In genomic region chr2:205965707-205966106, GRCh38 we compare ENCODE assay signal across 20 cellular contexts.
A peak's percentile ranks its signal among the peaks of the same experiment; 100 is the strongest.
DNase-seq lines count a peak whose midpoint lies in the region; ATAC-seq, FAIRE-seq and TF ChIP-seq lines count a peak whose summit lies in the region.
"Had no signal": no experiment of that assay in that cellular context is flagged by ENCODE, and none has a peak within 500 bp of the region (broad histone marks: within the 10 kb centered on the region; RNA-seq: fewer than 3 reads in every experiment).

No MANE protein-coding gene starts in this region.

- H3K36me3 Mint-ChIP-seq in glutamatergic neuron (ENCODE audit: unreplicated experiment) = no peaks in the 10 kb centered on the region
- no peaks in the 10 kb centered on the region for H3K36me3 Mint-ChIP-seq in progenitor cell of endocrine pancreas (ENCODE audit: insufficient read depth)
- H3K36me3 Mint-ChIP-seq: CD4-positive, CD25-positive, alpha-beta regulatory T cell had no signal

- FAIRE-seq in GM12878 (lab: Jason Lieb, UNC) = no peak

- H3K27ac Mint-ChIP-seq in glutamatergic neuron (ENCODE audit: unreplicated experiment) = peak overlapping the region; percentile 49
- no peak overlapping the region for H3K27ac Mint-ChIP-seq in progenitor cell of endocrine pancreas
- H3K27ac Mint-ChIP-seq: B cell; CD4-positive, CD25-positive, alpha-beta regulatory T cell had no signal

- intact Hi-C loops in GM12878 (cut with micrococcal nuclease; ENCODE audit: unreplicated experiment) = no loop called here

- TF ChIP-seq EP300 in GM12878 (IDR thresholded peaks at IDR 0.05; ENCODE audit: borderline replicate concordance in 1 of 2, control insufficient read depth in 1 of 2, low read depth in 2 of 2, low read length in 2 of 2) = no peak

- H3K4me1 Mint-ChIP-seq in glutamatergic neuron (ENCODE audit: low read depth, unreplicated experiment) (peaks cover 2% of the 10 kb centered on the region), progenitor cell of endocrine pancreas (ENCODE audit: low read depth) (peaks cover 10% of the 10 kb centered on the region)
- H3K4me1 Mint-ChIP-seq: B cell; CD4-positive, CD25-positive, alpha-beta regulatory T cell had no signal

- TF ChIP-seq CTCF in GM12878 (IDR thresholded peaks at IDR 0.05 in 2 of 3, conservative IDR thresholded peaks at IDR 0.05 in 1 of 3; ENCODE audit: control insufficient read depth in 2 of 3, extremely low read depth in 1 of 3, insufficient read depth in 1 of 3, low read depth in 3 of 3, low read length in 3 of 3) = no peak
- no peak for TF ChIP-seq CTCF in glutamatergic neuron (IDR thresholded peaks at IDR 0.05; ENCODE audit: partially characterized antibody, unreplicated experiment)
- TF ChIP-seq CTCF in progenitor cell of endocrine pancreas (IDR thresholded peaks at IDR 0.05; ENCODE audit: unreplicated experiment) = no peak

- H3K27me3 Mint-ChIP-seq in glutamatergic neuron (ENCODE audit: unreplicated experiment) = peaks cover 6% of the 10 kb centered on the region
- no peaks in the 10 kb centered on the region for H3K27me3 Mint-ChIP-seq in progenitor cell of endocrine pancreas

- no peaks in the 10 kb centered on the region for H3K4me1 ChIP-seq in GM12878 (ENCODE audit: control insufficient read depth, insufficient read depth, low read length)
- H3K4me1 ChIP-seq: Caco-2 had no signal

- H4K20me1 ChIP-seq in GM12878 (ENCODE audit: control insufficient read depth, insufficient read depth) = no peaks in the 10 kb centered on the region

- H3K27ac ChIP-seq in GM12878 (ENCODE audit: control insufficient read depth, insufficient read depth) = no peak overlapping the region
- H3K27ac ChIP-seq: 22Rv1 had no signal

- no peak overlapping the region for H3K9ac ChIP-seq in GM12878 (ENCODE audit: control insufficient read depth, insufficient read depth, low read length)

- H2AFZ ChIP-seq in GM12878 (ENCODE audit: control insufficient read depth, low read depth, low read length) = no peak overlapping the region

- peaks cover 2% of the 10 kb centered on the region for H3K9me3 Mint-ChIP-seq in glutamatergic neuron (ENCODE audit: unreplicated experiment)
- H3K9me3 Mint-ChIP-seq in progenitor cell of endocrine pancreas (ENCODE audit: low read depth) = no peaks in the 10 kb centered on the region

- BruUV-seq in GM12878 (replicated peaks; lab: Mats Ljungman, UMichigan) = no TSS peak

- TF ChIP-seq POLR2A in GM12878 (IDR thresholded peaks at IDR 0.05; ENCODE audit: low read depth, low read length) = no peak

- CTCF ChIA-PET in GM12878 (lab: Yijun Ruan, JAX) = interaction anchor here (0.7 to 2.6 kb wide), 2 partner anchors 18 to 33 kb away, joined by 3 to 10 read pairs; no protein-coding TSS in a partner anchor

- peak; percentile 58 for DNase-seq in NCI-H146 (lab: John Stamatoyannopoulos, UW)
- no peak for DNase-seq in NCI-H146 treated with DMSO at 0.1 percent for 48 hours (lab: John Stamatoyannopoulos, UW; ENCODE audit: unreplicated experiment)
- DNase-seq in GM12878 (ENCODE audit: low read depth, low spot score) = no peak
- no peak for DNase-seq in glutamatergic neuron
- peak; percentile 67 for DNase-seq in ureter (ENCODE audit: low spot score)
- DNase-seq in progenitor cell of endocrine pancreas (ENCODE audit: low spot score, unreplicated experiment) = no peak
- no peak for DNase-seq in anterior cingulate cortex (lab: John Stamatoyannopoulos, UW)
- DNase-seq: Caco-2; CD4-positive, CD25-positive, alpha-beta regulatory T cell; DMS53; MG63; NCI-H1092 treated with DMSO at 0.1 percent for 48 hours; NCI-H1694 treated with DMSO at 0.1 percent for 48 hours; NCI-H2107; NCI-H345; NCI-H69; NK-92 treated with Interleukin-12 subunit alpha and Interleukin-12 subunit beta, amount 100 ng/mL, for 24 hours had no signal

- H3K4me3 Mint-ChIP-seq in glutamatergic neuron (ENCODE audit: unreplicated experiment) (no peak overlapping the region), progenitor cell of endocrine pancreas (ENCODE audit: low read depth) (no peak overlapping the region)
- H3K4me3 Mint-ChIP-seq: B cell; CD4-positive, CD25-positive, alpha-beta regulatory T cell had no signal

- in situ Hi-C loops in GM12878 (cut with MboI) = no loop called here

- no peaks in the 10 kb centered on the region for H3K79me2 ChIP-seq in GM12878 (ENCODE audit: control insufficient read depth, insufficient read depth, low read length)

- RAD21 ChIA-PET in GM12878 (lab: Charles Lee; ENCODE audit: unreplicated experiment) = no interaction called here

- ATAC-seq in GM12878 (no peak), HG03097 (IDR thresholded peaks at IDR 0.05; ENCODE audit: low FRiP score, unreplicated experiment) (no peak)

- H3K4me2 ChIP-seq in GM12878 (ENCODE audit: control insufficient read depth, insufficient read depth) = no peak overlapping the region

- no peaks in the 10 kb centered on the region for H3K9me3 ChIP-seq in GM12878 (replicated peaks; ENCODE audit: control insufficient read depth, insufficient read depth, low read length)
- H3K9me3 ChIP-seq: Caco-2, MG63 had no signal

- 64% methylated on average over 13 of the region's 15 CpGs for WGBS in GM12878 (ENCODE audit: insufficient coverage, insufficient replicate concordance, low lambda C conversion rate, missing lambda C conversion rate)

- H3K27me3 ChIP-seq in GM12878 (replicated peaks in 1 of 2; ENCODE audit: control insufficient read depth in 2 of 2, insufficient read depth in 2 of 2, low read length in 1 of 2) = no peaks in the 10 kb centered on the region; a peak in 2 of 4 replicates
- H3K27me3 ChIP-seq: MG63 had no signal

- H3K4me3 ChIP-seq in GM12878 = no peak overlapping the region
- H3K4me3 ChIP-seq: MG63 had no signal

- no peak for TF ChIP-seq RAD21 in GM12878 (IDR thresholded peaks at IDR 0.05; ENCODE audit: insufficient read depth, low read depth, low read length)

- SMC1A ChIA-PET in GM12878 (lab: Charles Lee; ENCODE audit: uncharacterized antibody, unreplicated experiment) = interaction anchor here (0.6 to 1.7 kb wide), 3 partner anchors 10 to 937 kb away, joined by 3 to 5 read pairs (median 3); no protein-coding TSS in a partner anchor

- H3K36me3 ChIP-seq in GM12878 (ENCODE audit: control insufficient read depth in 2 of 2, insufficient read depth in 2 of 2, low read length in 1 of 2) = no peaks in the 10 kb centered on the region
- H3K36me3 ChIP-seq: MG63 had no signal

- POLR2A ChIA-PET in GM12878 (lab: Charles Lee) = no interaction called here

TF ChIP-seq in GM12878, 131 proteins besides CTCF, POLR2A, EP300 and RAD21:
- TF ChIP-seq, protein P1, sequence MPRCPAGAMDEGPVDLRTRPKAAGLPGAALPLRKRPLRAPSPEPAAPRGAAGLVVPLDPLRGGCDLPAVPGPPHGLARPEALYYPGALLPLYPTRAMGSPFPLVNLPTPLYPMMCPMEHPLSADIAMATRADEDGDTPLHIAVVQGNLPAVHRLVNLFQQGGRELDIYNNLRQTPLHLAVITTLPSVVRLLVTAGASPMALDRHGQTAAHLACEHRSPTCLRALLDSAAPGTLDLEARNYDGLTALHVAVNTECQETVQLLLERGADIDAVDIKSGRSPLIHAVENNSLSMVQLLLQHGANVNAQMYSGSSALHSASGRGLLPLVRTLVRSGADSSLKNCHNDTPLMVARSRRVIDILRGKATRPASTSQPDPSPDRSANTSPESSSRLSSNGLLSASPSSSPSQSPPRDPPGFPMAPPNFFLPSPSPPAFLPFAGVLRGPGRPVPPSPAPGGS (IDR thresholded peaks at IDR 0.05; ENCODE audit: borderline replicate concordance, insufficient read depth, low read depth, low read length, poor library complexity, severe bottlenecking) = peak; percentile 92
- TF ChIP-seq, protein P2, sequence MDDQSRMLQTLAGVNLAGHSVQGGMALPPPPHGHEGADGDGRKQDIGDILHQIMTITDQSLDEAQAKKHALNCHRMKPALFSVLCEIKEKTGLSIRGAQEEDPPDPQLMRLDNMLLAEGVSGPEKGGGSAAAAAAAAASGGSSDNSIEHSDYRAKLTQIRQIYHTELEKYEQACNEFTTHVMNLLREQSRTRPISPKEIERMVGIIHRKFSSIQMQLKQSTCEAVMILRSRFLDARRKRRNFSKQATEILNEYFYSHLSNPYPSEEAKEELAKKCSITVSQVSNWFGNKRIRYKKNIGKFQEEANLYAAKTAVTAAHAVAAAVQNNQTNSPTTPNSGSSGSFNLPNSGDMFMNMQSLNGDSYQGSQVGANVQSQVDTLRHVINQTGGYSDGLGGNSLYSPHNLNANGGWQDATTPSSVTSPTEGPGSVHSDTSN (IDR thresholded peaks at IDR 0.05; ENCODE audit: insufficient replicate concordance, low read depth, low read length) = peak; percentile 40
- TF ChIP-seq TCF7 (IDR thresholded peaks at IDR 0.05; ENCODE audit: borderline replicate concordance) = no peak

Comparison
In these comparisons a context has a peak if more than half of its experiments do, and no peak if none do; other contexts are left out.
1. DNase-seq: peak in NCI-H146 (single experiment) and ureter (single experiment); none in NCI-H146 treated with DMSO at 0.1 percent for 48 hours (single experiment), GM12878 (single experiment), glutamatergic neuron (single experiment), progenitor cell of endocrine pancreas (single experiment) and anterior cingulate cortex (0 of 58).